ENCODE assay signal across 9 cellular contexts in the genomic region with DNA sequence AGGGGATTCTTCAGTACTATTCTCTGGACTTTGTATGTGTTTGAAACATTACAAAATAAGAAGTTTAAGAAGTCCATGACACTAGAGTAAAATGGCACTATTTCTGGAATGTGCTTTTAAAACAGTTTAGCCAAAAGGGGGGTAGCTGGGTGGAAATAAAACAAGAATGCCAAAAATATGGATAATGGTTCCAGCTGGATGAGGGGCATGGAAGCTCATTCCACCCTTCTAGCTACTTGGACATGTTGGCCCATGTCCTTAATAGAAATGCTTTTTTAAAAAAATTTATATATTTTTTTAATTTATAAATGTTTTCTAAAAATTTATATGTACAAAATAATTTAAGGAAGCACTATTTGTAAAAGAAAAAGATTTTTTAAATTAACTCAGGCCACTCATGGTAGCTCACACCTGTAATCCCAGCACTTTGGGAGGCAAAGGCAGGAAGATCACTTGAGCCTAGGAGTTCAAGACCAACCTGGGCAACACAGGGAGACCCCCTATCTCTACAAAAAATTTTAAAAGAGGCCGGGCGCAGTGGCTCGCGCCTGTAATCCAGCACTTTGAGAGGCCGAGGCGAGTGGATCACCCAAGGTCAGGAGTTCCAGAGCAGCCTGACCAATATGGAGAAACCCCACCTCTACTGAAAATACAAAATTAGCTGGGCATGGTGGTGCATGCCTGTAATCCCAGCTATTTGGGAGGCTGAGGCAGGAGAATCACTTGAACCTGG. TPM values are rescaled to one million over a fixed set of nuclear protein-coding genes. Genes with fewer than 3 reads are reported as not detected.
A peak's percentile ranks its signal among the peaks of the same experiment; 100 is the strongest.
DNase-seq lines count a peak whose midpoint lies in the region; ATAC-seq, FAIRE-seq and TF ChIP-seq lines count a peak whose summit lies in the region.
"Had no signal": no experiment of that assay in that cellular context is flagged by ENCODE, and none has a peak within 500 bp of the region (broad histone marks: within the 10 kb centered on the region; RNA-seq: fewer than 3 reads in every experiment).

No MANE protein-coding gene starts in this region.

- H3K27ac ChIP-seq in keratinocyte (ENCODE audit: control insufficient read depth, insufficient read depth, low read length) (peak overlapping the region; percentile 93), stomach (peak overlapping the region in 4 of 5 donors; percentile 82 to 95 (median 86))

- ATAC-seq in activated CD8-positive, alpha-beta T cell treated with anti-CD3 and anti-CD28 coated beads for 36 hours: no peak
- ATAC-seq in GM19023 (IDR thresholded peaks at IDR 0.05; ENCODE audit: unreplicated experiment): no peak
- no peak for ATAC-seq in HG02884 (IDR thresholded peaks at IDR 0.05; ENCODE audit: unreplicated experiment)

- intact Hi-C loops in activated CD8-positive, alpha-beta T cell treated with anti-CD3 and anti-CD28 coated beads for 36 hours (cut with micrococcal nuclease): no loop called here
- intact Hi-C loops in stomach (cut with DNase I; ENCODE audit: low total_unique reads): no loop called here

- H4K20me1 ChIP-seq in keratinocyte (ENCODE audit: control insufficient read depth, extremely low read depth, insufficient read depth, low read length): peaks cover 3% of the 10 kb centered on the region

- H3K79me2 ChIP-seq in keratinocyte (ENCODE audit: control insufficient read depth, insufficient read depth, low read length): peaks cover 71% of the 10 kb centered on the region

- dilution Hi-C loops in keratinocyte (cut with MboI; ENCODE audit: extremely low pct_ligation_motif_present, low sequenced_read_pairs): no loop called here

- peaks cover 68% of the 10 kb centered on the region for H3K4me1 Mint-ChIP-seq in activated CD8-positive, alpha-beta T cell treated with anti-CD3 and anti-CD28 coated beads for 36 hours (ENCODE audit: low read depth)

- H2AFZ ChIP-seq in keratinocyte (ENCODE audit: control insufficient read depth, low read length): no peak overlapping the region

- no peak for TF ChIP-seq CTCF in HFF-Myc (IDR thresholded peaks at IDR 0.05; ENCODE audit: low read depth, low read length, missing control alignments)
- TF ChIP-seq CTCF in activated CD8-positive, alpha-beta T cell treated with anti-CD3 and anti-CD28 coated beads for 36 hours (IDR thresholded peaks at IDR 0.05): no peak
- TF ChIP-seq CTCF in keratinocyte (optimal IDR thresholded peaks at IDR 0.05 in 1 of 3, IDR thresholded peaks at IDR 0.05 in 1 of 3, conservative IDR thresholded peaks at IDR 0.05 in 1 of 3; ENCODE audit: extremely low read depth in 1 of 3, insufficient read depth in 2 of 3, low read length in 3 of 3): no peak
- no peak for TF ChIP-seq CTCF in stomach (IDR thresholded peaks at IDR 0.05)

- no peaks in the 10 kb centered on the region for H3K9me3 ChIP-seq in keratinocyte (ENCODE audit: control insufficient read depth, low read depth, low read length)
- no peaks in the 10 kb centered on the region for H3K9me3 ChIP-seq in stomach

- no peaks in the 10 kb centered on the region for H3K27me3 Mint-ChIP-seq in activated CD8-positive, alpha-beta T cell treated with anti-CD3 and anti-CD28 coated beads for 36 hours

- peaks cover 27% of the 10 kb centered on the region for H3K36me3 Mint-ChIP-seq in activated CD8-positive, alpha-beta T cell treated with anti-CD3 and anti-CD28 coated beads for 36 hours (ENCODE audit: low read depth)

- H3K4me3 Mint-ChIP-seq in activated CD8-positive, alpha-beta T cell treated with anti-CD3 and anti-CD28 coated beads for 36 hours: peak overlapping the region; percentile 75

- peak overlapping the region; percentile 88 for H3K4me2 ChIP-seq in keratinocyte (ENCODE audit: control insufficient read depth, extremely low read depth, insufficient read depth, low read depth, low read length)

- H3K4me3 ChIP-seq in HFF-Myc (replicated peaks; ENCODE audit: low read depth, low read length): 0 out of 2 replicates have a peak overlapping the region, but pooled peaks have one; percentile 6
- H3K4me3 ChIP-seq in keratinocyte (ENCODE audit: control insufficient read depth in 2 of 3, extremely low read depth in 1 of 3, insufficient read depth in 2 of 3, low read depth in 1 of 3, low read length in 3 of 3): peak overlapping the region in 2 of 3 experiments; percentile 52 to 58
- H3K4me3 ChIP-seq in stomach: no peak overlapping the region

- POLR2A ChIA-PET in activated CD8-positive, alpha-beta T cell treated with anti-CD3 and anti-CD28 coated beads for 36 hours (lab: Charles Lee): interaction anchor here (0.7 to 6.6 kb wide), 4 partner anchors 13 to 50 kb away, joined by 3 to 55 read pairs (median 4); a partner anchor contains a TSS

- DNase-seq in HFF-Myc (ENCODE audit: extremely low read depth, low read depth) (no peak), keratinocyte (ENCODE audit: low read depth, low spot score) (no peak), stomach (no peak), NOMO-1 treated with dmso at 0.1 percent for 144 hours (lab: John Stamatoyannopoulos, UW; ENCODE audit: unreplicated experiment) (no peak)
- no peak for DNase-seq in activated CD8-positive, alpha-beta T cell treated with anti-CD3 and anti-CD28 coated beads for 36 hours
- DNase-seq: nucleus accumbens had no signal

- peaks cover 35% of the 10 kb centered on the region for H3K4me1 ChIP-seq in keratinocyte (ENCODE audit: control insufficient read depth, extremely low read depth, insufficient read depth, low read length)
- peaks cover 27 to 83% (median 63%) of the 10 kb centered on the region in 4 donors for H3K4me1 ChIP-seq in stomach

- H3K9ac ChIP-seq in keratinocyte (ENCODE audit: control insufficient read depth, extremely low read depth, insufficient read depth, low read length): peak overlapping the region; percentile 73

- no peak for FAIRE-seq in keratinocyte (lab: Jason Lieb, UNC)
- FAIRE-seq: RCC 7860 had no signal

- 92 to 97% (median 96%) methylated on average over 6 of the region's 6 CpGs for WGBS in stomach, 5 donors

- TF ChIP-seq POLR2A in stomach (IDR thresholded peaks at IDR 0.05): no peak

- CTCF ChIA-PET in activated CD8-positive, alpha-beta T cell treated with anti-CD3 and anti-CD28 coated beads for 36 hours (lab: Charles Lee): interaction anchor here (13.0 kb wide), 1 partner anchor 11 kb away, joined by 125 read pairs; a partner anchor contains a TSS

- TF ChIP-seq EP300 in stomach (IDR thresholded peaks at IDR 0.05): no peak

- H3K9me1 ChIP-seq in keratinocyte (ENCODE audit: control insufficient read depth, extremely low read depth, insufficient read depth, low read length): no peaks in the 10 kb centered on the region

- H3K9me3 Mint-ChIP-seq in activated CD8-positive, alpha-beta T cell treated with anti-CD3 and anti-CD28 coated beads for 36 hours: no peaks in the 10 kb centered on the region

- H3K27me3 ChIP-seq in keratinocyte (ENCODE audit: control insufficient read depth, extremely low read depth, insufficient read depth, low read length) (no peaks in the 10 kb centered on the region), stomach (no peaks in the 10 kb centered on the region)

- peaks cover 0 to 11% of the 10 kb centered on the region in 2 experiments for H3K36me3 ChIP-seq in keratinocyte (ENCODE audit: control insufficient read depth in 2 of 2, extremely low read depth in 1 of 2, insufficient read depth in 2 of 2, low read length in 2 of 2)
- peaks cover 0 to 15% (median 13%) of the 10 kb centered on the region in 4 donors for H3K36me3 ChIP-seq in stomach

- H3K27ac Mint-ChIP-seq in activated CD8-positive, alpha-beta T cell treated with anti-CD3 and anti-CD28 coated beads for 36 hours: peak overlapping the region; percentile 99

RNA-seq across cellular contexts. Expression of a gene that starts 12.8 kb away (rescaled TPM):
- 10 to 100 TPM; 62.3 to 67.8 TPM for total RNA-seq in activated CD8-positive, alpha-beta T cell treated with anti-CD3 and anti-CD28 coated beads for 36 hours
- polyA plus RNA-seq in keratinocyte (23.0 to 51.4 TPM (median 43.9 TPM) in 3 replicates), stomach (10 to 100 TPM; 16.1 to 23.3 (median 20.0) TPM)
- polyA plus RNA-seq in keratinocyte (2011; ENCODE audit: low read depth): 75.3 TPM
- polyA plus RNA-seq in keratinocyte (2011; cell fraction: cytosol; rRNA removed): 41.0 and 72.1 TPM in 2 replicates
- 88.0 and 106 TPM in 2 replicates for polyA plus RNA-seq in keratinocyte (2011; cell fraction: nucleus; rRNA removed)
- 20.7 and 32.5 TPM in 2 replicates for polyA plus RNA-seq in keratinocyte (2012; ENCODE audit: low replicate concordance)
- 20.4 to 40.8 TPM (median 22.9 TPM) in 3 replicates for polyA minus RNA-seq in keratinocyte
- 16.7 TPM for polyA minus RNA-seq in keratinocyte (2011; cell fraction: cytosol; rRNA and poly(A)+ RNA removed)
- polyA minus RNA-seq in keratinocyte (2011; cell fraction: nucleus; rRNA and poly(A)+ RNA removed): 21.2 and 47.1 TPM in 2 replicates
- 100 to 1,000 TPM in 1 of 5 donors, 10 to 100 TPM in 4; 49.1 to 110 (median 92.1) TPM for total RNA-seq in stomach

RNA-seq across cellular contexts. Expression of a gene that starts 41.6 kb away (rescaled TPM):
- total RNA-seq in activated CD8-positive, alpha-beta T cell treated with anti-CD3 and anti-CD28 coated beads for 36 hours: 10 to 100 TPM; 21.7 to 24.4 TPM
- polyA plus RNA-seq in keratinocyte: 34.2 to 50.3 TPM (median 35.9 TPM) in 3 replicates
- polyA plus RNA-seq in keratinocyte (2011; ENCODE audit: low read depth): 28.8 TPM
- polyA plus RNA-seq in keratinocyte (2011; cell fraction: cytosol; rRNA removed): 24.6 and 26.6 TPM in 2 replicates
- polyA plus RNA-seq in keratinocyte (2011; cell fraction: nucleus; rRNA removed): 54.3 and 56.9 TPM in 2 replicates
- polyA plus RNA-seq in keratinocyte (2012; ENCODE audit: low replicate concordance): 19.0 and 27.4 TPM in 2 replicates
- 30.2 to 35.8 TPM (median 33.7 TPM) in 3 replicates for polyA minus RNA-seq in keratinocyte
- polyA minus RNA-seq in keratinocyte (2011; cell fraction: cytosol; rRNA and poly(A)+ RNA removed): 16.3 TPM
- polyA minus RNA-seq in keratinocyte (2011; cell fraction: nucleus; rRNA and poly(A)+ RNA removed): 29.4 and 43.4 TPM in 2 replicates
- total RNA-seq in stomach: 10 to 100 TPM; 24.1 to 72.9 (median 51.1) TPM
- 10 to 100 TPM; 27.0 to 42.9 (median 41.3) TPM for polyA plus RNA-seq in stomach

Comparison
In these comparisons a context has a peak if more than half of its experiments do, and no peak if none do; other contexts are left out.
1. H3K4me3 ChIP-seq: peak in HFF-Myc (single experiment) and keratinocyte (2 of 3); none in stomach (0 of 4).